Comparison of ENCODE assay signal across 7 cellular contexts in the genomic region with DNA sequence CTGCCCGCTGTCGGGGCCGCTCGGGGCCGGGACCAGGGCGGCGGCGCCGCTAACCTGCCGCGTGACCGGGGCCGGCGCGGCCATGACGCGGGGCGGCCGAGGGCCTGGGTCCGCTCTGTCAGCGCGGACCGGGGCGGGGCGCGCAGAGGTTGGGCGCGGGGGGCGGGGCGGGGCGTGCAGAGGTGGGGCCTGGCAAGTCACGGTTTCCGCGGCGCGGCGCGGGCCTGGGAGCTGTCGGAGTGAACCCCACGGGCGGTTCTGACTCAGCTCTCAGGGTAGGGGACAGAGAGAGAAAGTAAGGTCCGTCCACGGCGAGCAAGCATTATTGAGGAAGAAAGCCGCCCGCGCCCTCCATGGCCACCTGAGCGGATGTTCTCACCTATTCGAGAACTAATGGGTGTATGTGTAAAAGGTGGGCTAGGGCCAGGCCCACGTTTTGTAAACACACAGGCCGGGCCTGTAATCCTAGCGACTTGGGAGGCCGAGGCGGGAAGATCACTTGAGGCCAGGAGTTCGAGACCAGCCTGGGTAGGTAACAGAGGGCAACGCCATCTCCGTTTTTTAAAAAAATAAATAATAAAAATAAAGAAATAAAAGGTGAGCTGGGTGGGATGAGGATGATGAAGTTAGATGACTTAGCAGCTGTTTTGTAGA.
DNase-seq lines count a peak whose midpoint lies in the region; ATAC-seq and TF ChIP-seq lines count a peak whose summit lies in the region.

A gene with protein sequence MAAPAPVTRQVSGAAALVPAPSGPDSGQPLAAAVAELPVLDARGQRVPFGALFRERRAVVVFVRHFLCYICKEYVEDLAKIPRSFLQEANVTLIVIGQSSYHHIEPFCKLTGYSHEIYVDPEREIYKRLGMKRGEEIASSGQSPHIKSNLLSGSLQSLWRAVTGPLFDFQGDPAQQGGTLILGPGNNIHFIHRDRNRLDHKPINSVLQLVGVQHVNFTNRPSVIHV (minus strand): TSS at position 120 of the 654 bp plus-strand sequence. CDS start 36 bp downstream, at position 84.

- peak; percentile 29 for DNase-seq in NCI-H510A treated with DMSO at 0.1 percent for 48 hours (lab: John Stamatoyannopoulos, UW)
- DNase-seq in activated CD8-positive, alpha-beta memory T cell treated with anti-CD3 and anti-CD28 coated beads for 24 hours: peak; percentile 89
- peak; percentile 72 to 73 (median 73) for DNase-seq in effector memory CD4-positive, alpha-beta T cell
- DNase-seq in memory B cell (ENCODE audit: low spot score in 2 of 2): peak; percentile 68 to 75
- DNase-seq in stimulated activated CD8-positive, alpha-beta memory T cell treated with anti-CD3 and anti-CD28 coated beads, Interleukin-12 subunit alpha, Interleukin-12 subunit beta, amount 100 ng/mL, for 1 hour (ENCODE audit: low read depth): peak; percentile 77

- H3K4me3 ChIP-seq in effector memory CD4-positive, alpha-beta T cell (ENCODE audit: insufficient read depth, low read depth, low read length, poor library complexity, severe bottlenecking): peak within 1 kb of the TSS; percentile 70

- peaks cover 4% of the 10 kb centered on the region for H3K4me1 ChIP-seq in effector memory CD4-positive, alpha-beta T cell (ENCODE audit: control insufficient read depth, insufficient read depth, low read length, poor library complexity, severe bottlenecking)

- ATAC-seq in HG02798 (IDR thresholded peaks at IDR 0.05; ENCODE audit: poor library complexity, unreplicated experiment) (peak; percentile 70), memory B cell (ENCODE audit: low read depth) (peak; percentile 67)

- peak within 1 kb of the TSS; percentile 93 for H3K4me3 Mint-ChIP-seq in memory B cell

- peaks cover 8% of the 10 kb centered on the region for H3K36me3 ChIP-seq in effector memory CD4-positive, alpha-beta T cell (ENCODE audit: control insufficient read depth, insufficient read depth, low read length)

- H3K36me3 Mint-ChIP-seq in memory B cell: peaks cover 2% of the 10 kb centered on the region

- H3K9me3 ChIP-seq in effector memory CD4-positive, alpha-beta T cell (ENCODE audit: control insufficient read depth, low read length): no peaks in the 10 kb centered on the region

- H3K4me1 Mint-ChIP-seq in memory B cell: peaks cover 17% of the 10 kb centered on the region

- H3K27ac Mint-ChIP-seq in memory B cell: peak within 1 kb of the TSS; percentile 98

- H3K27ac ChIP-seq in effector memory CD4-positive, alpha-beta T cell (ENCODE audit: insufficient read depth, low read length, poor library complexity, severe bottlenecking): peak within 1 kb of the TSS; percentile 85

- no peaks in the 10 kb centered on the region for H3K27me3 ChIP-seq in effector memory CD4-positive, alpha-beta T cell (replicated peaks; ENCODE audit: control insufficient read depth, insufficient read depth, low read length, poor library complexity, severe bottlenecking)

- no peaks in the 10 kb centered on the region for H3K9me3 Mint-ChIP-seq in memory B cell

- no peaks in the 10 kb centered on the region for H3K27me3 Mint-ChIP-seq in memory B cell

- TF ChIP-seq POLR2A in GM18526 (IDR thresholded peaks at IDR 0.05; ENCODE audit: extremely low read depth, insufficient read length): peak; percentile 17

Comparison
In these comparisons a context has a peak if more than half of its experiments do, and no peak if none do; other contexts are left out.
1. Peak in every context shown above with its lines: DNase-seq, ATAC-seq, H3K4me3 ChIP-seq and H3K27ac ChIP-seq.
2. DNase-seq: peak in every context shown above with its lines; median percentile 89 in activated CD8-positive, alpha-beta memory T cell treated with anti-CD3 and anti-CD28 coated beads for 24 hours; 77 in stimulated activated CD8-positive, alpha-beta memory T cell treated with anti-CD3 and anti-CD28 coated beads, Interleukin-12 subunit alpha, Interleukin-12 subunit beta, amount 100 ng/mL, for 1 hour; 73 in effector memory CD4-positive, alpha-beta T cell; 72 in memory B cell; 29 in NCI-H510A treated with DMSO at 0.1 percent for 48 hours.